ENCODE assay signal across 13 cellular contexts in genomic region chr2:160228141-160228963, GRCh38. TPM values are rescaled to one million over a fixed set of nuclear protein-coding genes. Genes with fewer than 3 reads are reported as not detected.
A peak's percentile ranks its signal among the peaks of the same experiment; 100 is the strongest.
DNase-seq lines count a peak whose midpoint lies in the region; ATAC-seq and TF ChIP-seq lines count a peak whose summit lies in the region.
"Had no signal": no experiment of that assay in that cellular context is flagged by ENCODE, and none has a peak within 500 bp of the region (broad histone marks: within the 10 kb centered on the region; RNA-seq: fewer than 3 reads in every experiment).

No MANE protein-coding gene starts in this region.

- H3K4me1 Mint-ChIP-seq in activated CD4-positive, alpha-beta T cell treated with anti-CD3 and anti-CD28 coated beads, Interleukin-2, amount 10 ng/mL, durations not matched to agents 24 days and 14 days, result peaks cover 17% of the 10 kb centered on the region

- H3K4me3 Mint-ChIP-seq in activated CD4-positive, alpha-beta T cell treated with anti-CD3 and anti-CD28 coated beads, Interleukin-2, amount 10 ng/mL, durations not matched to agents 24 days and 14 days, result no peak overlapping the region

- DNase-seq in GM04504 (ENCODE audit: low read depth) (peak; percentile 38), amniotic epithelial cell (ENCODE audit: low read depth) (peak; percentile 95), glomerular visceral epithelial cell (ENCODE audit: extremely low spot score) (peak; percentile 93), retinal pigment epithelial cell (ENCODE audit: low read depth) (peak; percentile 98), cerebellar cortex (ENCODE audit: low spot score) (no peak)
- no peak for DNase-seq in activated CD4-positive, alpha-beta T cell treated with anti-CD3 and anti-CD28 coated beads, Interleukin-2, amount 10 ng/mL, durations not matched to agents 24 days and 14 days
- DNase-seq: DMS 273 treated with DMSO at 0.1 percent for 48 hours, erythroblast, NCI-H1436 had no signal

- peaks cover 4% of the 10 kb centered on the region for H3K27me3 Mint-ChIP-seq in activated CD4-positive, alpha-beta T cell treated with anti-CD3 and anti-CD28 coated beads, Interleukin-2, amount 10 ng/mL, durations not matched to agents 24 days and 14 days

- H3K9me3 Mint-ChIP-seq in activated CD4-positive, alpha-beta T cell treated with anti-CD3 and anti-CD28 coated beads, Interleukin-2, amount 10 ng/mL, durations not matched to agents 24 days and 14 days, result peaks cover under 1% of the 10 kb centered on the region
- H3K9me3 Mint-ChIP-seq: activated naive CD4-positive, alpha-beta T cell treated with anti-CD3 and anti-CD28 coated beads, Interleukin-2, amount 50 U/mL, for 72 hours had no signal

- H3K27ac Mint-ChIP-seq in activated CD4-positive, alpha-beta T cell treated with anti-CD3 and anti-CD28 coated beads, Interleukin-2, amount 10 ng/mL, durations not matched to agents 24 days and 14 days, result no peak overlapping the region
- H3K27ac Mint-ChIP-seq: activated naive CD4-positive, alpha-beta T cell treated with anti-CD3 and anti-CD28 coated beads, Interleukin-2, amount 50 U/mL, for 72 hours had no signal

- TF ChIP-seq CTCF in retinal pigment epithelial cell (conservative IDR thresholded peaks at IDR 0.05; ENCODE audit: low read depth, low read length), result no peak

- no peak for ATAC-seq in HG02973 (IDR thresholded peaks at IDR 0.05; ENCODE audit: unreplicated experiment)
- ATAC-seq in GM21529 (IDR thresholded peaks at IDR 0.05; ENCODE audit: unreplicated experiment), result no peak
- ATAC-seq: activated naive CD4-positive, alpha-beta T cell treated with anti-CD3 and anti-CD28 coated beads, Interleukin-2, amount 50 U/mL, for 72 hours had no signal

- H3K36me3 Mint-ChIP-seq in activated CD4-positive, alpha-beta T cell treated with anti-CD3 and anti-CD28 coated beads, Interleukin-2, amount 10 ng/mL, durations not matched to agents 24 days and 14 days (ENCODE audit: low read depth), result no peaks in the 10 kb centered on the region

- intact Hi-C loops in activated CD4-positive, alpha-beta T cell treated with anti-CD3 and anti-CD28 coated beads, Interleukin-2, amount 10 ng/mL, durations not matched to agents 24 days and 14 days (cut with micrococcal nuclease), result loop anchor here (10.0 kb wide), 1 partner anchor 936 kb away; the partner anchor contains the start of gene TANK

- H3K4me3 ChIP-seq in retinal pigment epithelial cell (ENCODE audit: low read length), result no peak overlapping the region

RNA-seq across cellular contexts. Expression of gene ITGB6, which starts 28.3 kb away (rescaled TPM):
- not detected in 2 replicates for total RNA-seq in activated CD4-positive, alpha-beta T cell treated with anti-CD3 and anti-CD28 coated beads, Interleukin-2, amount 10 ng/mL, durations not matched to agents 24 days and 14 days
- total RNA-seq: activated naive CD4-positive, alpha-beta T cell treated with anti-CD3 and anti-CD28 coated beads, Interleukin-2, amount 50 U/mL, for 72 hours; H1 had no signal

Comparison
In these comparisons a context has a peak if more than half of its experiments do, and no peak if none do; other contexts are left out.
1. DNase-seq: peak in GM04504 (single experiment), amniotic epithelial cell (single experiment), glomerular visceral epithelial cell (single experiment) and retinal pigment epithelial cell (single experiment); none in activated CD4-positive, alpha-beta T cell treated with anti-CD3 and anti-CD28 coated beads, Interleukin-2, amount 10 ng/mL, durations not matched to agents 24 days and 14 days (single experiment) and cerebellar cortex (single experiment).